Comparison of ENCODE assay signal across 17 cellular contexts in genomic region chr1:41501581-41501980, GRCh38. TPM values are rescaled to one million over a fixed set of nuclear protein-coding genes. Genes with fewer than 3 reads are reported as not detected.
DNase-seq lines count a peak whose midpoint lies in the region; ATAC-seq, FAIRE-seq and TF ChIP-seq lines count a peak whose summit lies in the region.
"Had no signal": no experiment of that assay in that cellular context is flagged by ENCODE, and none has a peak within 500 bp of the region (broad histone marks: within the 10 kb centered on the region; RNA-seq: fewer than 3 reads in every experiment).

No MANE protein-coding gene starts in this region.

- H3K4me3 Mint-ChIP-seq in activated T-helper 2 cell treated with anti-CD3 and anti-CD28 coated beads, Interferon-gamma antibody, Interleukin-2, Interleukin-4, amounts not matched to agents 10 μg/mL and 5 μg/mL and 100 μg/mL, durations not matched to agents 14 hours and 24 hours and 36 hours (ENCODE audit: low read depth), result no peak overlapping the region
- H3K4me3 Mint-ChIP-seq: activated CD4-positive, alpha-beta T cell treated with anti-CD3 and anti-CD28 coated beads for 36 hours; immature natural killer cell had no signal

- H3K27me3 ChIP-seq in RWPE2 (ENCODE audit: insufficient read depth, poor library complexity, severe bottlenecking) (no peaks in the 10 kb centered on the region), right cardiac atrium (ENCODE audit: control insufficient read depth, insufficient read depth) (no peaks in the 10 kb centered on the region), small intestine (ENCODE audit: control insufficient read depth in 2 of 2, insufficient read depth in 2 of 2, low read length in 2 of 2) (no peaks in the 10 kb centered on the region)
- H3K27me3 ChIP-seq: adrenal gland had no signal

- H3K4me1 ChIP-seq in RWPE2 (ENCODE audit: insufficient read depth, poor library complexity, severe bottlenecking), result peaks cover 52% of the 10 kb centered on the region
- H3K4me1 ChIP-seq in right cardiac atrium (ENCODE audit: control insufficient read depth, insufficient read depth, low read length), result peaks cover 10% of the 10 kb centered on the region
- H3K4me1 ChIP-seq in small intestine (ENCODE audit: control insufficient read depth in 2 of 2, insufficient read depth in 1 of 2, low read depth in 1 of 2, low read length in 1 of 2), result peaks cover under 1 to 9% of the 10 kb centered on the region in 2 donors

- DNase-seq in NCI-H2107 (lab: John Stamatoyannopoulos, UW) (peak; percentile 90), RWPE2 (ENCODE audit: low spot score) (peak; percentile 96), right cardiac atrium (peak in 2 of 3 donors; percentile 67 to 71), small intestine (peak; percentile 95), amygdala (lab: John Stamatoyannopoulos, UW) (no peak)
- no peak for DNase-seq in activated T-helper 2 cell treated with anti-CD3 and anti-CD28 coated beads, Interferon-gamma antibody, Interleukin-2, Interleukin-4, amounts not matched to agents 10 μg/mL and 5 μg/mL and 100 μg/mL, durations not matched to agents 14 hours and 24 hours and 36 hours (ENCODE audit: low spot score)
- DNase-seq: activated CD4-positive, alpha-beta T cell treated with anti-CD3 and anti-CD28 coated beads for 36 hours; activated T-cell treated with anti-CD3 and anti-CD28 coated beads, Interleukin-2, amount 50 U/mL, for 1 hour; adrenal gland; C1 segment of cervical spinal cord; foreskin fibroblast; immature natural killer cell; NCI-H146; stimulated activated naive CD4-positive, alpha-beta T cell treated with Interleukin-2 at 50 U/mL for 16 hours had no signal

- TF ChIP-seq CTCF in RWPE2 (IDR thresholded peaks at IDR 0.05; ENCODE audit: poor library complexity, severe bottlenecking), result no peak

- H3K36me3 ChIP-seq in RWPE2 (ENCODE audit: low read depth) (no peaks in the 10 kb centered on the region), small intestine (ENCODE audit: control insufficient read depth in 2 of 2, insufficient read depth in 2 of 2, low read length in 2 of 2) (no peaks in the 10 kb centered on the region)
- H3K36me3 ChIP-seq: adrenal gland had no signal

- H3K36me3 Mint-ChIP-seq in activated T-helper 2 cell treated with anti-CD3 and anti-CD28 coated beads, Interferon-gamma antibody, Interleukin-2, Interleukin-4, amounts not matched to agents 10 μg/mL and 5 μg/mL and 100 μg/mL, durations not matched to agents 14 hours and 24 hours and 36 hours (ENCODE audit: low read depth), result no peaks in the 10 kb centered on the region
- H3K36me3 Mint-ChIP-seq: immature natural killer cell had no signal

- ATAC-seq in RWPE2 (ENCODE audit: low read depth) (peak; percentile 79), right cardiac atrium (peak in 1 of 2 donors; percentile 14), HG02981 (IDR thresholded peaks at IDR 0.05; ENCODE audit: unreplicated experiment) (no peak)
- ATAC-seq: activated CD4-positive, alpha-beta T cell treated with anti-CD3 and anti-CD28 coated beads for 36 hours had no signal

- intact Hi-C loops in right cardiac atrium (cut with DNase I), result no loop called here
- intact Hi-C loops in activated T-helper 2 cell treated with anti-CD3 and anti-CD28 coated beads, Interferon-gamma antibody, Interleukin-2, Interleukin-4, amounts not matched to agents 10 μg/mL and 5 μg/mL and 100 μg/mL, durations not matched to agents 14 hours and 24 hours and 36 hours (cut with micrococcal nuclease), result no loop called here

- peak overlapping the region; percentile 71 for H3K27ac ChIP-seq in RWPE2 (ENCODE audit: poor library complexity, severe bottlenecking)
- no peak overlapping the region for H3K27ac ChIP-seq in right cardiac atrium (ENCODE audit: low read length)
- H3K27ac ChIP-seq in small intestine (ENCODE audit: low read depth in 1 of 2, low read length in 1 of 2), result peak overlapping the region; percentile 3 to 84
- H3K27ac ChIP-seq: adrenal gland had no signal

- H3K4me3 ChIP-seq in RWPE2 (ENCODE audit: severe bottlenecking) (no peak overlapping the region), right cardiac atrium (ENCODE audit: low read length) (no peak overlapping the region), small intestine (ENCODE audit: low read depth in 1 of 2, low read length in 2 of 2) (no peak overlapping the region)
- H3K4me3 ChIP-seq: adrenal gland had no signal

- H3K9me3 ChIP-seq in RWPE2 (ENCODE audit: severe bottlenecking) (no peaks in the 10 kb centered on the region), right cardiac atrium (ENCODE audit: control insufficient read depth, low read length) (no peaks in the 10 kb centered on the region), small intestine (ENCODE audit: control insufficient read depth, low read depth) (no peaks in the 10 kb centered on the region)
- H3K9me3 ChIP-seq: adrenal gland had no signal

- H3K9me3 Mint-ChIP-seq in activated T-helper 2 cell treated with anti-CD3 and anti-CD28 coated beads, Interferon-gamma antibody, Interleukin-2, Interleukin-4, amounts not matched to agents 10 μg/mL and 5 μg/mL and 100 μg/mL, durations not matched to agents 14 hours and 24 hours and 36 hours, result no peaks in the 10 kb centered on the region
- H3K9me3 Mint-ChIP-seq: immature natural killer cell had no signal

- WGBS in right cardiac atrium, result 89% methylated on average over 20 of the region's 20 CpGs
- 16 to 65% (median 33%) methylated on average over 20 of the region's 20 CpGs for WGBS in small intestine, 3 donors

- no peaks in the 10 kb centered on the region for H3K27me3 Mint-ChIP-seq in activated T-helper 2 cell treated with anti-CD3 and anti-CD28 coated beads, Interferon-gamma antibody, Interleukin-2, Interleukin-4, amounts not matched to agents 10 μg/mL and 5 μg/mL and 100 μg/mL, durations not matched to agents 14 hours and 24 hours and 36 hours (ENCODE audit: low read depth)

- H3K27ac Mint-ChIP-seq in activated T-helper 2 cell treated with anti-CD3 and anti-CD28 coated beads, Interferon-gamma antibody, Interleukin-2, Interleukin-4, amounts not matched to agents 10 μg/mL and 5 μg/mL and 100 μg/mL, durations not matched to agents 14 hours and 24 hours and 36 hours, result no peak overlapping the region
- H3K27ac Mint-ChIP-seq: activated CD4-positive, alpha-beta T cell treated with anti-CD3 and anti-CD28 coated beads for 36 hours; immature natural killer cell had no signal

- peaks cover 7% of the 10 kb centered on the region for H3K4me1 Mint-ChIP-seq in activated T-helper 2 cell treated with anti-CD3 and anti-CD28 coated beads, Interferon-gamma antibody, Interleukin-2, Interleukin-4, amounts not matched to agents 10 μg/mL and 5 μg/mL and 100 μg/mL, durations not matched to agents 14 hours and 24 hours and 36 hours (ENCODE audit: low read depth)

- FAIRE-seq in small intestine (lab: Jason Lieb, UNC), result no peak

RNA-seq across cellular contexts. Expression of gene EDN2, which starts 17.1 kb away (rescaled TPM):
- total RNA-seq in right cardiac atrium, result under 1 TPM; 0.31 to 0.56 (median 0.38) TPM
- polyA plus RNA-seq in right cardiac atrium (0.07 TPM), small intestine (10 to 100 TPM in 2 of 3 donors, 1 to 10 TPM in 1; 5.5 to 22.8 (median 13.5) TPM)
- total RNA-seq in activated T-helper 2 cell treated with anti-CD3 and anti-CD28 coated beads, Interferon-gamma antibody, Interleukin-2, Interleukin-4, amounts not matched to agents 10 μg/mL and 5 μg/mL and 100 μg/mL, durations not matched to agents 14 hours and 24 hours and 36 hours, result not detected in 2 replicates
- total RNA-seq: activated CD4-positive, alpha-beta T cell treated with anti-CD3 and anti-CD28 coated beads for 36 hours; adrenal gland; dermis microvascular lymphatic vessel endothelial cell; T-helper 1 cell treated with Interleukin-12 subunit alpha and Interleukin-12 subunit beta and Interleukin-4 antibody, amounts not matched to agents 30 ng/mL and 1 ng/mL, for 36 hours had no signal
- polyA plus RNA-seq: immature natural killer cell had no signal

Comparison
In these comparisons a context has a peak if more than half of its experiments do, and no peak if none do; other contexts are left out.
1. DNase-seq: peak in NCI-H2107 (single experiment), RWPE2 (single experiment), right cardiac atrium (2 of 3) and small intestine (single experiment); none in activated T-helper 2 cell treated with anti-CD3 and anti-CD28 coated beads, Interferon-gamma antibody, Interleukin-2, Interleukin-4, amounts not matched to agents 10 μg/mL and 5 μg/mL and 100 μg/mL, durations not matched to agents 14 hours and 24 hours and 36 hours (single experiment) and amygdala (0 of 56).